8 cellular contexts compared by ENCODE assay signal in genomic region chrX:101931494-101932248, GRCh38. TPM values are rescaled to one million over a fixed set of nuclear protein-coding genes. Genes with fewer than 3 reads are reported as not detected.
A peak's percentile ranks its signal among the peaks of the same experiment; 100 is the strongest.
DNase-seq lines count a peak whose midpoint lies in the region; ATAC-seq and TF ChIP-seq lines count a peak whose summit lies in the region.

Gene ZMAT1 (minus strand): TSS chrX:101932027. CDS start chrX:101932008, 19 bp downstream.

- TF ChIP-seq CTCF in AG04449 (IDR thresholded peaks at IDR 0.05; ENCODE audit: insufficient read depth, low read length, missing control alignments) = no peak
- TF ChIP-seq CTCF in kidney epithelial cell (IDR thresholded peaks at IDR 0.05; ENCODE audit: insufficient read depth, low read length, poor library complexity, severe bottlenecking) = no peak

- CTCF ChIA-PET in AG04449 (lab: Yijun Ruan, JAX) = interaction anchor here (1.5 kb wide), 1 partner anchor 11 kb away, joined by 4 read pairs; no protein-coding TSS in a partner anchor

- H3K4me3 ChIP-seq in AG04449 (ENCODE audit: low read depth, low read length) = peak within 1 kb of the TSS; percentile 52
- H3K4me3 ChIP-seq in kidney epithelial cell (ENCODE audit: low read depth, low read length) = peak within 1 kb of the TSS; percentile 57

- ATAC-seq in GM18868 (IDR thresholded peaks at IDR 0.05; ENCODE audit: unreplicated experiment) (peak; percentile 92), HG03108 (IDR thresholded peaks at IDR 0.05; ENCODE audit: unreplicated experiment) (peak; percentile 81)

- peak; percentile 34 for DNase-seq in AG04449 (ENCODE audit: low read depth, low spot score)
- peak; percentile 81 for DNase-seq in NCI-H2171 treated with DMSO at 0.1 percent for 48 hours (lab: John Stamatoyannopoulos, UW)
- peak; percentile 71 to 81 (median 80) for DNase-seq in activated CD4-positive, CD25-positive, alpha-beta regulatory T cell (lab: John Stamatoyannopoulos, UW)
- DNase-seq in cerebellum (ENCODE audit: low spot score) = peak; percentile 83
- peak; percentile 72 for DNase-seq in kidney epithelial cell (ENCODE audit: low read depth)
- DNase-seq in stimulated activated CD4-positive, alpha-beta T cell treated with anti-CD3 and anti-CD28 coated beads, Interleukin-15, amount 100 ng/mL, for 24 hours = peak; percentile 93

- no peaks in the 10 kb centered on the region for H3K36me3 ChIP-seq in kidney epithelial cell (ENCODE audit: control insufficient read depth, insufficient read depth, low read length)

- POLR2A ChIA-PET in AG04449 (lab: Yijun Ruan, JAX) = no interaction called here

- no peaks in the 10 kb centered on the region for H3K27me3 ChIP-seq in kidney epithelial cell (ENCODE audit: control insufficient read depth, insufficient read depth, low read length)

RNA-seq across cellular contexts. Expression of gene ZMAT1, which starts in this region (rescaled TPM):
- 18.2 TPM for total RNA-seq in cerebellum
- 2.4 and 2.8 TPM in 2 replicates for total RNA-seq in kidney epithelial cell

Comparison
In these comparisons a context has a peak if more than half of its experiments do, and no peak if none do; other contexts are left out.
1. Peak in every context shown above with its lines: DNase-seq, ATAC-seq and H3K4me3 ChIP-seq.
2. DNase-seq: peak in every context shown above with its lines; median percentile 93 in stimulated activated CD4-positive, alpha-beta T cell treated with anti-CD3 and anti-CD28 coated beads, Interleukin-15, amount 100 ng/mL, for 24 hours; 83 in cerebellum; 81 in NCI-H2171 treated with DMSO at 0.1 percent for 48 hours; 80 in activated CD4-positive, CD25-positive, alpha-beta regulatory T cell; 72 in kidney epithelial cell; 34 in AG04449.